Comparison of ENCODE assay signal across 1 cellular context in genomic region chr14:68733086-68733621, GRCh38.
A peak's percentile ranks its signal among the peaks of the same experiment; 100 is the strongest.
TF ChIP-seq lines count a peak whose summit lies in the region.

No MANE protein-coding gene starts in this region.

TF ChIP-seq in GM12878, 131 proteins besides CTCF, POLR2A, EP300 and RAD21 (continued from another document and continues in another):
- TF ChIP-seq CREB1 (IDR thresholded peaks at IDR 0.05; ENCODE audit: low read depth) (0 out of 2 replicates have a peak, but pooled peaks have one; percentile 6), IKZF2 (IDR thresholded peaks at IDR 0.05) (peak; percentile 67 to 71; a peak in 3 of 4 replicates), CHD4 (IDR thresholded peaks at IDR 0.05) (no peak), KDM1A (IDR thresholded peaks at IDR 0.05; ENCODE audit: borderline replicate concordance) (no peak), PKNOX1 (IDR thresholded peaks at IDR 0.05) (peak; percentile 16; the same call in 1 of the 2 replicates), NR2C1 (IDR thresholded peaks at IDR 0.05) (peak; percentile 38; the same call in 1 of the 2 replicates), LARP7 (IDR thresholded peaks at IDR 0.05) (no peak), SREBF2 (IDR thresholded peaks at IDR 0.05; ENCODE audit: low read length) (no peak), ZNF592 (IDR thresholded peaks at IDR 0.05) (no peak), FOS (IDR thresholded peaks at IDR 0.05; ENCODE audit: borderline replicate concordance, extremely low read depth, insufficient read length) (no peak), TBL1XR1 (IDR thresholded peaks at IDR 0.05; ENCODE audit: low read depth, low read length) (no peak), MLLT1 (IDR thresholded peaks at IDR 0.05) (0 out of 2 replicates have a peak, but pooled peaks have one; percentile 26), BHLHE40 (IDR thresholded peaks at IDR 0.05; ENCODE audit: borderline replicate concordance in 1 of 2, low read depth in 2 of 2, low read length in 1 of 2) (peak; percentile 58 to 73; a peak in 3 of 4 replicates), FOXM1 (IDR thresholded peaks at IDR 0.05; ENCODE audit: low read depth, low read length) (no peak), RFX5 (IDR thresholded peaks at IDR 0.05; ENCODE audit: low read depth, low read length) (no peak), MEF2A (IDR thresholded peaks at IDR 0.05; ENCODE audit: insufficient read depth, low read depth, low read length) (no peak), MTA2 (IDR thresholded peaks at IDR 0.05; ENCODE audit: low read depth) (peak; percentile 26), RAD51 (IDR thresholded peaks at IDR 0.05) (no peak), RB1 (IDR thresholded peaks at IDR 0.05; ENCODE audit: borderline replicate concordance) (no peak), POLR2AphosphoS5 (IDR thresholded peaks at IDR 0.05; ENCODE audit: low read length) (peak; percentile 66), EZH2 (IDR thresholded peaks at IDR 0.05; ENCODE audit: borderline replicate concordance, control insufficient read depth, low read depth, low read length) (no peak), ZNF24 (IDR thresholded peaks at IDR 0.05) (no peak), CREM (IDR thresholded peaks at IDR 0.05; ENCODE audit: low read depth) (peak; percentile 50; the same call in 1 of the 2 replicates), POLR2AphosphoS2 (IDR thresholded peaks at IDR 0.05; ENCODE audit: low read depth, low read length) (no peak), IRF4 (IDR thresholded peaks at IDR 0.05; ENCODE audit: low read depth, low read length) (peak; percentile 58; the same call in 1 of the 2 replicates), SRF (IDR thresholded peaks at IDR 0.05; ENCODE audit: low read depth in 2 of 2, low read length in 2 of 2) (peak in 1 of 2 experiments; percentile 23; a peak in 1 of 4 replicates), PAX5 (IDR thresholded peaks at IDR 0.05; ENCODE audit: borderline replicate concordance, low read depth, low read length) (0 out of 2 replicates have a peak, but pooled peaks have one; percentile 59), MYC (IDR thresholded peaks at IDR 0.05; ENCODE audit: insufficient read depth, insufficient read length, insufficient replicate concordance, low read length, severe bottlenecking) (no peak), ETV6 (conservative IDR thresholded peaks at IDR 0.05 in 1 of 2, IDR thresholded peaks at IDR 0.05 in 1 of 2; ENCODE audit: borderline replicate concordance in 1 of 2, low read depth in 1 of 2) (no peak; a peak in 1 of 4 replicates), STAT1 (conservative IDR thresholded peaks at IDR 0.05) (no peak), NKRF (conservative IDR thresholded peaks at IDR 0.05) (no peak), BCL3 (IDR thresholded peaks at IDR 0.05; ENCODE audit: borderline replicate concordance, insufficient read depth, low read depth, low read length, poor library complexity, severe bottlenecking) (peak; percentile 8), JUNB (IDR thresholded peaks at IDR 0.05) (peak; percentile 49), SIN3A (IDR thresholded peaks at IDR 0.05; ENCODE audit: low read depth, low read length) (no peak), BCL11A (IDR thresholded peaks at IDR 0.05; ENCODE audit: low read depth, low read length) (peak; percentile 36; the same call in 1 of the 2 replicates), TCF12 (IDR thresholded peaks at IDR 0.05; ENCODE audit: low read depth, low read length) (no peak), REST (IDR thresholded peaks at IDR 0.05; ENCODE audit: low read depth, low read length) (no peak), HDAC6 (IDR thresholded peaks at IDR 0.05; ENCODE audit: unreplicated experiment) (no peak), PML (IDR thresholded peaks at IDR 0.05; ENCODE audit: low read length) (no peak), IRF3 (IDR thresholded peaks at IDR 0.05) (no peak), SKIL (IDR thresholded peaks at IDR 0.05; ENCODE audit: low read depth, poor library complexity, severe bottlenecking) (no peak), HDGF (IDR thresholded peaks at IDR 0.05) (peak; percentile 94), HCFC1 (IDR thresholded peaks at IDR 0.05; ENCODE audit: low read length) (no peak), YY1 (IDR thresholded peaks at IDR 0.05; ENCODE audit: low read depth, low read length) (no peak), ZBTB33 (IDR thresholded peaks at IDR 0.05) (no peak)
